Comparison of ENCODE assay signal across 29 cellular contexts in genomic region chr13:36382030-36382429, GRCh38. TPM values are rescaled to one million over a fixed set of nuclear protein-coding genes. Genes with fewer than 3 reads are reported as not detected.
DNase-seq lines count a peak whose midpoint lies in the region; ATAC-seq, FAIRE-seq and TF ChIP-seq lines count a peak whose summit lies in the region.
"Had no signal": no experiment of that assay in that cellular context is flagged by ENCODE, and none has a peak within 500 bp of the region (broad histone marks: within the 10 kb centered on the region; RNA-seq: fewer than 3 reads in every experiment).

No MANE protein-coding gene starts in this region.

- H3K4me1 ChIP-seq in RWPE2 (ENCODE audit: insufficient read depth, poor library complexity, severe bottlenecking) (no peaks in the 10 kb centered on the region), foreskin keratinocyte (no peaks in the 10 kb centered on the region)
- H3K4me1 ChIP-seq: prostate gland, stomach had no signal

- no peaks in the 10 kb centered on the region for H3K27me3 ChIP-seq in RWPE2 (ENCODE audit: insufficient read depth, poor library complexity, severe bottlenecking)
- no peaks in the 10 kb centered on the region for H3K27me3 ChIP-seq in foreskin keratinocyte
- H3K27me3 ChIP-seq: brain microvascular endothelial cell, neutrophil had no signal

- FAIRE-seq in urothelium cell line (lab: Jason Lieb, UNC) = no peak
- FAIRE-seq: A204.1, colon, H54 had no signal

- no peak overlapping the region for H3K4me3 Mint-ChIP-seq in activated T-cell treated with anti-CD3 and anti-CD28 coated beads, Interleukin-2, amount 50 U/mL, for 72 hours
- H3K4me3 Mint-ChIP-seq: activated CD4-positive, alpha-beta memory T cell treated with anti-CD3 and anti-CD28 coated beads for 36 hours; CD8-positive, alpha-beta memory T cell; type B pancreatic cell had no signal

- no peak overlapping the region for H3K4me3 ChIP-seq in RWPE2 (ENCODE audit: severe bottlenecking)
- H3K4me3 ChIP-seq: prostate gland, stomach had no signal

- no peaks in the 10 kb centered on the region for H3K4me1 Mint-ChIP-seq in activated T-cell treated with anti-CD3 and anti-CD28 coated beads, Interleukin-2, amount 50 U/mL, for 72 hours (ENCODE audit: low read depth)
- H3K4me1 Mint-ChIP-seq: CD8-positive, alpha-beta memory T cell had no signal

- no peak for DNase-seq in activated T-cell treated with anti-CD3 and anti-CD28 coated beads, Interleukin-2, amount 50 U/mL, for 72 hours
- DNase-seq in activated T-cell treated with anti-CD3 and anti-CD28 coated beads, Interleukin-2, amount 50 U/mL, for 1 hour = no peak
- DNase-seq in RWPE2 (ENCODE audit: low spot score) (no peak), foreskin keratinocyte (peak; percentile 49 to 75), urothelium cell line (ENCODE audit: low spot score) (peak; percentile 17), KG1 (lab: John Stamatoyannopoulos, UW) (no peak), NCI-H2196 (lab: John Stamatoyannopoulos, UW; ENCODE audit: unreplicated experiment) (no peak), epidermal melanocyte (ENCODE audit: insufficient read length, low spot score) (no peak)
- DNase-seq: activated CD4-positive, alpha-beta memory T cell treated with anti-CD3 and anti-CD28 coated beads for 36 hours; activated CD4-positive, CD25-positive, alpha-beta regulatory T cell; activated CD8-positive, alpha-beta memory T cell treated with anti-CD3 and anti-CD28 coated beads, Interleukin-2, amount 50 U/mL, for 48 hours; activated gamma-delta T cell; brain microvascular endothelial cell; CD8-positive, alpha-beta memory T cell; DMS79; effector CD8-positive, alpha-beta T cell; NCI-H1092 treated with DMSO at 0.1 percent for 48 hours; NCI-H187 treated with DMSO at 0.1 percent for 48 hours; NCI-H226; NCI-H748 treated with DMSO at 0.1 percent for 48 hours; SHP77 treated with DMSO at 0.1 percent for 48 hours; stimulated activated CD8-positive, alpha-beta memory T cell treated with anti-CD3 and anti-CD28 coated beads, Interleukin-4, amount 100 ng/mL, for 48 hours; stomach had no signal

- H3K9me3 Mint-ChIP-seq in activated T-cell treated with anti-CD3 and anti-CD28 coated beads, Interleukin-2, amount 50 U/mL, for 72 hours = no peaks in the 10 kb centered on the region
- H3K9me3 Mint-ChIP-seq: activated CD4-positive, alpha-beta memory T cell treated with anti-CD3 and anti-CD28 coated beads for 36 hours; CD8-positive, alpha-beta memory T cell; type B pancreatic cell had no signal

- TF ChIP-seq CTCF in RWPE2 (IDR thresholded peaks at IDR 0.05; ENCODE audit: poor library complexity, severe bottlenecking) (no peak), foreskin keratinocyte (conservative IDR thresholded peaks at IDR 0.05) (no peak)

- H3K27ac ChIP-seq in RWPE2 (ENCODE audit: poor library complexity, severe bottlenecking) (no peak overlapping the region), foreskin keratinocyte (no peak overlapping the region)
- H3K27ac ChIP-seq: brain microvascular endothelial cell, neutrophil, prostate gland, stomach had no signal

- ATAC-seq in activated T-cell treated with anti-CD3 and anti-CD28 coated beads, Interleukin-2, amount 50 U/mL, for 72 hours (replicated peaks in 1 of 2) = peak; percentile 73 to 89
- ATAC-seq in RWPE2 (ENCODE audit: low read depth) (peak; percentile 87), foreskin keratinocyte (peak; percentile 94)

- no peaks in the 10 kb centered on the region for H3K36me3 Mint-ChIP-seq in activated T-cell treated with anti-CD3 and anti-CD28 coated beads, Interleukin-2, amount 50 U/mL, for 72 hours (ENCODE audit: insufficient read depth in 2 of 2)
- H3K36me3 Mint-ChIP-seq: activated CD4-positive, alpha-beta memory T cell treated with anti-CD3 and anti-CD28 coated beads for 36 hours; CD8-positive, alpha-beta memory T cell; type B pancreatic cell had no signal

- no peak overlapping the region for H3K27ac Mint-ChIP-seq in activated T-cell treated with anti-CD3 and anti-CD28 coated beads, Interleukin-2, amount 50 U/mL, for 72 hours
- H3K27ac Mint-ChIP-seq: activated CD4-positive, alpha-beta memory T cell treated with anti-CD3 and anti-CD28 coated beads for 36 hours; CD8-positive, alpha-beta memory T cell; type B pancreatic cell had no signal

- no peaks in the 10 kb centered on the region for H3K9me3 ChIP-seq in RWPE2 (ENCODE audit: severe bottlenecking)
- H3K9me3 ChIP-seq: neutrophil, prostate gland, stomach had no signal

- H3K36me3 ChIP-seq in RWPE2 (ENCODE audit: low read depth) = no peaks in the 10 kb centered on the region
- H3K36me3 ChIP-seq: brain microvascular endothelial cell, neutrophil, prostate gland, stomach had no signal

- H3K27me3 Mint-ChIP-seq in activated T-cell treated with anti-CD3 and anti-CD28 coated beads, Interleukin-2, amount 50 U/mL, for 72 hours (ENCODE audit: low read depth) = peaks cover 8% of the 10 kb centered on the region

RNA-seq across cellular contexts. Expression of gene SPART, which starts 35.8 kb away (rescaled TPM):
- total RNA-seq in activated T-cell treated with anti-CD3 and anti-CD28 coated beads, Interleukin-2, amount 50 U/mL, for 72 hours = 10 to 100 TPM; 12.2 to 23.4 TPM
- 42.4 and 45.3 TPM in 2 replicates for total RNA-seq in foreskin keratinocyte
- 12.7 and 18.1 TPM in 2 replicates for polyA plus RNA-seq in foreskin keratinocyte

RNA-seq across cellular contexts. Expression of gene CCNA1, which starts 50.3 kb away (rescaled TPM):
- total RNA-seq in activated T-cell treated with anti-CD3 and anti-CD28 coated beads, Interleukin-2, amount 50 U/mL, for 72 hours = 1 to 10 TPM in 1 of 2 donors, under 1 TPM in 1; 0.19 to 1.8 TPM
- total RNA-seq in foreskin keratinocyte = not detected in 2 replicates
- polyA plus RNA-seq in foreskin keratinocyte = 0.02 TPM in 1 of 2 replicates, not detected in the other
- total RNA-seq: CD8-positive, alpha-beta memory T cell had no signal
- polyA plus RNA-seq: CD8-positive, alpha-beta memory T cell had no signal

Comparison
In these comparisons a context has a peak if more than half of its experiments do, and no peak if none do; other contexts are left out.
1. DNase-seq: peak in foreskin keratinocyte (2 of 2) and urothelium cell line (single experiment); none in activated T-cell treated with anti-CD3 and anti-CD28 coated beads, Interleukin-2, amount 50 U/mL, for 72 hours (0 of 2), activated T-cell treated with anti-CD3 and anti-CD28 coated beads, Interleukin-2, amount 50 U/mL, for 1 hour (single experiment), RWPE2 (single experiment), KG1 (single experiment), NCI-H2196 (single experiment) and epidermal melanocyte (single experiment).
2. Peak in every context shown above with its lines, with median percentiles within 50 percentile points of each other: ATAC-seq.